In the genomic region with DNA sequence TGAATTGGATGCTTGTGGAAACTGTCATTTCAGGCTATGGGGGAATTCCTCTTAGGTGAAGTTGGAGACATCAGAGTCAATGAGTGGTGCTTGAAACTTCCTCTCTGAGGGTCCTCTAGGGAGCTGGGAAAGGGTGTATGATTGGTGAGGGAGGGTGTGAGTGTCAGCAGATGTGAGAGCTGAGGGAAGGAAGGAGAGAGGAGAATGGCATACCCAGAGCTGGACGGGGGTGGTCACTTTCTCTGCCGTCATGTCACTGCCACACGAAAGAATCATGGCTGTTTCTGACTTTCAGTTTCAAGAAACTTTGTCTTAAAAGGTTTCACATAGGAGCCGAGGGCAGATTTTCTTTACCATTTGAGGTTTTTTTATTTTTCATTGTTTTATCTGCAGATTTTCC, we compare ENCODE assay signal across 13 cellular contexts. TPM values are rescaled to one million over a fixed set of nuclear protein-coding genes. Genes with fewer than 3 reads are reported as not detected.
DNase-seq lines count a peak whose midpoint lies in the region; ATAC-seq, FAIRE-seq and TF ChIP-seq lines count a peak whose summit lies in the region.
"Had no signal": no experiment of that assay in that cellular context is flagged by ENCODE, and none has a peak within 500 bp of the region (broad histone marks: within the 10 kb centered on the region; RNA-seq: fewer than 3 reads in every experiment).

No MANE protein-coding gene starts in this region.

- no peaks in the 10 kb centered on the region for H3K9me3 Mint-ChIP-seq in activated CD8-positive, alpha-beta T cell treated with anti-CD3 and anti-CD28 coated beads, Interleukin-2, amount 10 ng/mL, durations not matched to agents 7 days and 5 days (ENCODE audit: insufficient read depth)

- POLR2A ChIA-PET in activated CD8-positive, alpha-beta T cell treated with anti-CD3 and anti-CD28 coated beads, Interleukin-2, amount 10 ng/mL, durations not matched to agents 7 days and 5 days (lab: Charles Lee) = interaction anchor here (1.1 kb wide), 1 partner anchor 13 kb away, joined by 3 read pairs; no protein-coding TSS in a partner anchor

- no peak for TF ChIP-seq CTCF in D721Med (IDR thresholded peaks at IDR 0.05; ENCODE audit: insufficient read depth, missing control alignments)

- FAIRE-seq in D721Med (lab: Jason Lieb, UNC) = no peak

- peak overlapping the region in 8 of 11 experiments; percentile 2 to 55 (median 11); a peak in 6 of 22 replicates for H3K9ac ChIP-seq in BLaER1 treated with 17β-estradiol and CSF1 and Interleukin-3, amounts not matched to agents 10 nM and 100 nM

- DNase-seq in activated CD8-positive, alpha-beta T cell treated with anti-CD3 and anti-CD28 coated beads, Interleukin-2, amount 10 ng/mL, durations not matched to agents 7 days and 5 days = no peak
- no peak for DNase-seq in D721Med (ENCODE audit: insufficient read length, low spot score)
- DNase-seq: caudate nucleus, erythroblast, NCI-H1048, SHP77 had no signal

- peak overlapping the region; percentile 43 for H3K4me3 Mint-ChIP-seq in activated CD8-positive, alpha-beta T cell treated with anti-CD3 and anti-CD28 coated beads, Interleukin-2, amount 10 ng/mL, durations not matched to agents 7 days and 5 days

- peaks cover 0 to 9% (median 0%) of the 10 kb centered on the region in 11 experiments; a peak in 2 of 22 replicates for H3K9me3 ChIP-seq in BLaER1 treated with 17β-estradiol and CSF1 and Interleukin-3, amounts not matched to agents 10 nM and 100 nM (replicated peaks in 1 of 11)
- H3K9me3 ChIP-seq: prostate gland had no signal

- no peaks in the 10 kb centered on the region for H3K27me3 Mint-ChIP-seq in activated CD8-positive, alpha-beta T cell treated with anti-CD3 and anti-CD28 coated beads, Interleukin-2, amount 10 ng/mL, durations not matched to agents 7 days and 5 days (ENCODE audit: low read depth)

- peak overlapping the region; percentile 41 for H3K27ac Mint-ChIP-seq in activated CD8-positive, alpha-beta T cell treated with anti-CD3 and anti-CD28 coated beads, Interleukin-2, amount 10 ng/mL, durations not matched to agents 7 days and 5 days

- peaks cover 15% of the 10 kb centered on the region for H3K4me1 Mint-ChIP-seq in activated CD8-positive, alpha-beta T cell treated with anti-CD3 and anti-CD28 coated beads, Interleukin-2, amount 10 ng/mL, durations not matched to agents 7 days and 5 days (ENCODE audit: low read depth)

- H3K27ac ChIP-seq in BLaER1 treated with 17β-estradiol and CSF1 and Interleukin-3, amounts not matched to agents 10 nM and 100 nM = peak overlapping the region in 6 of 11 experiments; percentile 18 to 80 (median 59); a peak in 14 of 22 replicates
- H3K27ac ChIP-seq: prostate gland had no signal

- no peaks in the 10 kb centered on the region for H3K27me3 ChIP-seq in BLaER1 treated with 17β-estradiol and CSF1 and Interleukin-3, amounts not matched to agents 10 nM and 100 nM

- peak overlapping the region in 1 of 10 experiments; percentile 1; a peak in 1 of 20 replicates for H3K4me3 ChIP-seq in BLaER1 treated with 17β-estradiol and CSF1 and Interleukin-3, amounts not matched to agents 10 nM and 100 nM
- H3K4me3 ChIP-seq: prostate gland had no signal

- peak overlapping the region; percentile 75 to 97 (median 86) for H3K4me2 ChIP-seq in BLaER1 treated with 17β-estradiol and CSF1 and Interleukin-3, amounts not matched to agents 10 nM and 100 nM

- H3K36me3 Mint-ChIP-seq in activated CD8-positive, alpha-beta T cell treated with anti-CD3 and anti-CD28 coated beads, Interleukin-2, amount 10 ng/mL, durations not matched to agents 7 days and 5 days (ENCODE audit: low read depth) = peaks cover 3% of the 10 kb centered on the region

- peaks cover 37 to 46% (median 40%) of the 10 kb centered on the region in 10 experiments for H3K4me1 ChIP-seq in BLaER1 treated with 17β-estradiol and CSF1 and Interleukin-3, amounts not matched to agents 10 nM and 100 nM
- H3K4me1 ChIP-seq: prostate gland had no signal

- ATAC-seq in GM18498 (IDR thresholded peaks at IDR 0.05; ENCODE audit: unreplicated experiment) (peak; percentile 40), HG02885 (IDR thresholded peaks at IDR 0.05; ENCODE audit: poor library complexity, unreplicated experiment) (peak; percentile 27), HG02623 (IDR thresholded peaks at IDR 0.05; ENCODE audit: unreplicated experiment) (no peak), HG03565 (IDR thresholded peaks at IDR 0.05; ENCODE audit: unreplicated experiment) (no peak), HG02970 (IDR thresholded peaks at IDR 0.05; ENCODE audit: low FRiP score, unreplicated experiment) (no peak)
- ATAC-seq in activated CD8-positive, alpha-beta T cell treated with anti-CD3 and anti-CD28 coated beads, Interleukin-2, amount 10 ng/mL, durations not matched to agents 7 days and 5 days = no peak

- no peaks in the 10 kb centered on the region for H4K20me1 ChIP-seq in BLaER1 treated with 17β-estradiol and CSF1 and Interleukin-3, amounts not matched to agents 10 nM and 100 nM

- H3K36me3 ChIP-seq in BLaER1 treated with 17β-estradiol and CSF1 and Interleukin-3, amounts not matched to agents 10 nM and 100 nM = peaks cover 29 to 64% (median 45%) of the 10 kb centered on the region in 11 experiments; a peak in 21 of 22 replicates
- H3K36me3 ChIP-seq: prostate gland had no signal

- CTCF ChIA-PET in activated CD8-positive, alpha-beta T cell treated with anti-CD3 and anti-CD28 coated beads, Interleukin-2, amount 10 ng/mL, durations not matched to agents 7 days and 5 days (lab: Charles Lee) = no interaction called here

RNA-seq across cellular contexts. Expression of gene DEK, which starts 50.3 kb away (rescaled TPM):
- total RNA-seq in activated CD8-positive, alpha-beta T cell treated with anti-CD3 and anti-CD28 coated beads, Interleukin-2, amount 10 ng/mL, durations not matched to agents 7 days and 5 days = 100 to 1,000 TPM; 251 to 255 TPM

RNA-seq across cellular contexts. Expression of gene KDM1B, which starts 58.8 kb away (rescaled TPM):
- 1 to 10 TPM; 9.6 to 9.9 TPM for total RNA-seq in activated CD8-positive, alpha-beta T cell treated with anti-CD3 and anti-CD28 coated beads, Interleukin-2, amount 10 ng/mL, durations not matched to agents 7 days and 5 days

RNA-seq across cellular contexts. Expression of gene TPMT, which starts 59.1 kb away (rescaled TPM):
- 1 to 10 TPM; 6.1 to 6.4 TPM for total RNA-seq in activated CD8-positive, alpha-beta T cell treated with anti-CD3 and anti-CD28 coated beads, Interleukin-2, amount 10 ng/mL, durations not matched to agents 7 days and 5 days

Comparison
In these comparisons a context has a peak if more than half of its experiments do, and no peak if none do; other contexts are left out.
1. ATAC-seq: peak in GM18498 (single experiment) and HG02885 (single experiment); none in activated CD8-positive, alpha-beta T cell treated with anti-CD3 and anti-CD28 coated beads, Interleukin-2, amount 10 ng/mL, durations not matched to agents 7 days and 5 days (single experiment), HG02623 (single experiment), HG03565 (single experiment) and HG02970 (single experiment).